ENCODE assay signal across 2 cellular contexts in the genomic region with DNA sequence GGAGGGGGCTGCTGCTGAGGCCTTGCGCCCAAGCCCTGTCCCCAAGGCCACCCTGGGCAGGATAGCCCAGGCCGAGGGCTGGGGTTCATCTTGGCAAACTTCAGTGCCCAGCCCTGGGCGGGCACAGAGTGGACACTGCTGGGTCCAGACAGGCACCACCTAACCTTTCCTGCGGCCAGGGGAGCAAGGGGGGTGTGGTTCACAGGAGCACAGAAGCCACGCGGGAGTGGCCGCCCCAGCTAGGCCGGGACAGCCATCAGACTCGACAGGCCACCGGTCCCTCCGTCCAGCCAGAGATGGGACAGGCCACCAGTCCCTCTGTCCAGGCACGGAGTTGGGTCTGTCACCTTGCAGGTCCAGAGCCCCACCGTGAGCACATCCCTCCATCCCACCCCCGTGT.
A peak's percentile ranks its signal among the peaks of the same experiment; 100 is the strongest.
TF ChIP-seq lines count a peak whose summit lies in the region.

No MANE protein-coding gene starts in this region.

TF ChIP-seq in HepG2, 621 proteins besides CTCF, POLR2A, EP300 and RAD21:
- peak; percentile 72 for TF ChIP-seq RBM39 (IDR thresholded peaks at IDR 0.05; ENCODE audit: low read depth, low read length, poor library complexity, severe bottlenecking)
- TF ChIP-seq EEA1 (CRISPR knock-in tag; IDR thresholded peaks at IDR 0.05; ENCODE audit: borderline replicate concordance): no peak
- no peak for TF ChIP-seq ZNF20 (CRISPR knock-in tag; IDR thresholded peaks at IDR 0.05)
- TF ChIP-seq AGO2 (optimal IDR thresholded peaks at IDR 0.05; ENCODE audit: low read depth, low read length): peak; percentile 46
- TF ChIP-seq AKAP8 (CRISPR knock-in tag; IDR thresholded peaks at IDR 0.05): peak; percentile 19; the same call in 1 of the 2 replicates
- no peak for TF ChIP-seq FOSL1 (CRISPR knock-in tag; IDR thresholded peaks at IDR 0.05; ENCODE audit: borderline replicate concordance)
- no peak for TF ChIP-seq RARG (CRISPR knock-in tag; IDR thresholded peaks at IDR 0.05; ENCODE audit: low read depth)
- TF ChIP-seq ZNF546 (CRISPR knock-in tag; conservative IDR thresholded peaks at IDR 0.05): no peak
- no peak for TF ChIP-seq CHD4 (IDR thresholded peaks at IDR 0.05; ENCODE audit: borderline replicate concordance, low read length)
- no peak for TF ChIP-seq HIVEP1 (CRISPR knock-in tag; IDR thresholded peaks at IDR 0.05)
- TF ChIP-seq SNRNP70 (IDR thresholded peaks at IDR 0.05; ENCODE audit: low read depth, low read length): no peak
- TF ChIP-seq, protein P1, sequence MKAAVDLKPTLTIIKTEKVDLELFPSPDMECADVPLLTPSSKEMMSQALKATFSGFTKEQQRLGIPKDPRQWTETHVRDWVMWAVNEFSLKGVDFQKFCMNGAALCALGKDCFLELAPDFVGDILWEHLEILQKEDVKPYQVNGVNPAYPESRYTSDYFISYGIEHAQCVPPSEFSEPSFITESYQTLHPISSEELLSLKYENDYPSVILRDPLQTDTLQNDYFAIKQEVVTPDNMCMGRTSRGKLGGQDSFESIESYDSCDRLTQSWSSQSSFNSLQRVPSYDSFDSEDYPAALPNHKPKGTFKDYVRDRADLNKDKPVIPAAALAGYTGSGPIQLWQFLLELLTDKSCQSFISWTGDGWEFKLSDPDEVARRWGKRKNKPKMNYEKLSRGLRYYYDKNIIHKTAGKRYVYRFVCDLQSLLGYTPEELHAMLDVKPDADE (CRISPR knock-in tag; IDR thresholded peaks at IDR 0.05): no peak
- TF ChIP-seq, protein P2, sequence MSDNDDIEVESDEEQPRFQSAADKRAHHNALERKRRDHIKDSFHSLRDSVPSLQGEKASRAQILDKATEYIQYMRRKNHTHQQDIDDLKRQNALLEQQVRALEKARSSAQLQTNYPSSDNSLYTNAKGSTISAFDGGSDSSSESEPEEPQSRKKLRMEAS (IDR thresholded peaks at IDR 0.05): 0 out of 2 replicates have a peak, but pooled peaks have one; percentile 4
- 0 out of 2 replicates have a peak, but pooled peaks have one; percentile 17 for TF ChIP-seq ZC3H13 (CRISPR knock-in tag; IDR thresholded peaks at IDR 0.05)
- 0 out of 2 replicates have a peak, but pooled peaks have one; percentile 3 for TF ChIP-seq ZNF431 (CRISPR knock-in tag; IDR thresholded peaks at IDR 0.05; ENCODE audit: borderline replicate concordance, low read depth)
TF ChIP-seq in HepG2: peak in this region for 6.

TF ChIP-seq in WTC11, 78 proteins besides CTCF, POLR2A, EP300 and RAD21:
- TF ChIP-seq FOXK1 (CRISPR knock-in tag; IDR thresholded peaks at IDR 0.05): no peak
- TF ChIP-seq TEAD4 (CRISPR knock-in tag; IDR thresholded peaks at IDR 0.05): no peak
- TF ChIP-seq, protein P3, sequence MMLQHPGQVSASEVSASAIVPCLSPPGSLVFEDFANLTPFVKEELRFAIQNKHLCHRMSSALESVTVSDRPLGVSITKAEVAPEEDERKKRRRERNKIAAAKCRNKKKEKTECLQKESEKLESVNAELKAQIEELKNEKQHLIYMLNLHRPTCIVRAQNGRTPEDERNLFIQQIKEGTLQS (CRISPR knock-in tag; conservative IDR thresholded peaks at IDR 0.05): no peak
- TF ChIP-seq, protein P4, sequence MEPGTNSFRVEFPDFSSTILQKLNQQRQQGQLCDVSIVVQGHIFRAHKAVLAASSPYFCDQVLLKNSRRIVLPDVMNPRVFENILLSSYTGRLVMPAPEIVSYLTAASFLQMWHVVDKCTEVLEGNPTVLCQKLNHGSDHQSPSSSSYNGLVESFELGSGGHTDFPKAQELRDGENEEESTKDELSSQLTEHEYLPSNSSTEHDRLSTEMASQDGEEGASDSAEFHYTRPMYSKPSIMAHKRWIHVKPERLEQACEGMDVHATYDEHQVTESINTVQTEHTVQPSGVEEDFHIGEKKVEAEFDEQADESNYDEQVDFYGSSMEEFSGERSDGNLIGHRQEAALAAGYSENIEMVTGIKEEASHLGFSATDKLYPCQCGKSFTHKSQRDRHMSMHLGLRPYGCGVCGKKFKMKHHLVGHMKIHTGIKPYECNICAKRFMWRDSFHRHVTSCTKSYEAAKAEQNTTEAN (CRISPR knock-in tag; IDR thresholded peaks at IDR 0.05): 0 out of 2 replicates have a peak, but pooled peaks have one; percentile 34
- TF ChIP-seq FOXP1 (CRISPR knock-in tag; IDR thresholded peaks at IDR 0.05; ENCODE audit: borderline replicate concordance): 0 out of 2 replicates have a peak, but pooled peaks have one; percentile 14
- no peak for TF ChIP-seq TP53 (CRISPR knock-in tag; IDR thresholded peaks at IDR 0.05)
- TF ChIP-seq, protein P5, sequence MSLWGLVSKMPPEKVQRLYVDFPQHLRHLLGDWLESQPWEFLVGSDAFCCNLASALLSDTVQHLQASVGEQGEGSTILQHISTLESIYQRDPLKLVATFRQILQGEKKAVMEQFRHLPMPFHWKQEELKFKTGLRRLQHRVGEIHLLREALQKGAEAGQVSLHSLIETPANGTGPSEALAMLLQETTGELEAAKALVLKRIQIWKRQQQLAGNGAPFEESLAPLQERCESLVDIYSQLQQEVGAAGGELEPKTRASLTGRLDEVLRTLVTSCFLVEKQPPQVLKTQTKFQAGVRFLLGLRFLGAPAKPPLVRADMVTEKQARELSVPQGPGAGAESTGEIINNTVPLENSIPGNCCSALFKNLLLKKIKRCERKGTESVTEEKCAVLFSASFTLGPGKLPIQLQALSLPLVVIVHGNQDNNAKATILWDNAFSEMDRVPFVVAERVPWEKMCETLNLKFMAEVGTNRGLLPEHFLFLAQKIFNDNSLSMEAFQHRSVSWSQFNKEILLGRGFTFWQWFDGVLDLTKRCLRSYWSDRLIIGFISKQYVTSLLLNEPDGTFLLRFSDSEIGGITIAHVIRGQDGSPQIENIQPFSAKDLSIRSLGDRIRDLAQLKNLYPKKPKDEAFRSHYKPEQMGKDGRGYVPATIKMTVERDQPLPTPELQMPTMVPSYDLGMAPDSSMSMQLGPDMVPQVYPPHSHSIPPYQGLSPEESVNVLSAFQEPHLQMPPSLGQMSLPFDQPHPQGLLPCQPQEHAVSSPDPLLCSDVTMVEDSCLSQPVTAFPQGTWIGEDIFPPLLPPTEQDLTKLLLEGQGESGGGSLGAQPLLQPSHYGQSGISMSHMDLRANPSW (CRISPR knock-in tag; conservative IDR thresholded peaks at IDR 0.05; ENCODE audit: low read depth): no peak
- TF ChIP-seq ZNF317 (CRISPR knock-in tag; IDR thresholded peaks at IDR 0.05; ENCODE audit: borderline replicate concordance, low read depth): no peak
- no peak for TF ChIP-seq ZNF138 (CRISPR knock-in tag; conservative IDR thresholded peaks at IDR 0.05)
- TF ChIP-seq NR3C1 (CRISPR knock-in tag; conservative IDR thresholded peaks at IDR 0.05; ENCODE audit: low read depth): no peak
- no peak for TF ChIP-seq ETV6 (CRISPR knock-in tag; IDR thresholded peaks at IDR 0.05)
- TF ChIP-seq ZNF671 (CRISPR knock-in tag; IDR thresholded peaks at IDR 0.05): no peak
- no peak for TF ChIP-seq RELA (CRISPR knock-in tag; IDR thresholded peaks at IDR 0.05; ENCODE audit: borderline replicate concordance)
